In genomic region chr2:27069961-27070618, GRCh38 we compare ENCODE assay signal across 8 cellular contexts. TPM values are rescaled to one million over a fixed set of nuclear protein-coding genes. Genes with fewer than 3 reads are reported as not detected.
DNase-seq lines count a peak whose midpoint lies in the region; ATAC-seq and TF ChIP-seq lines count a peak whose summit lies in the region.

No MANE protein-coding gene starts in this region.

- intact Hi-C loops in esophagus squamous epithelium (cut with DNase I): no loop called here

- no peak for TF ChIP-seq POLR2A in esophagus squamous epithelium (IDR thresholded peaks at IDR 0.05)

- peak overlapping the region; percentile 27 for H2AFZ ChIP-seq in trophoblast cell (ENCODE audit: insufficient read depth, low read length, poor library complexity)

- peak overlapping the region; percentile 79 for H3K4me2 ChIP-seq in trophoblast cell (ENCODE audit: low read length)

- WGBS in esophagus squamous epithelium, 2 donors: 85 to 86% methylated on average over 8 of the region's 8 CpGs
- no CpG with 5 or more reads among the region's 8 CpGs for whole genome bisulfite sequencing in trophoblast cell (ENCODE audit: extremely low coverage, insufficient coverage, insufficient read length)

- peak overlapping the region; percentile 77 for H3K4me3 ChIP-seq in RWPE2 (ENCODE audit: severe bottlenecking)
- H3K4me3 ChIP-seq in esophagus squamous epithelium: peak overlapping the region; percentile 70 to 96 (median 82)
- no peak overlapping the region for H3K4me3 ChIP-seq in trophoblast cell (ENCODE audit: low read depth, low read length)

- H4K8ac ChIP-seq in trophoblast cell (ENCODE audit: low read depth, low read length): no peak overlapping the region

- DNase-seq in RWPE2 (ENCODE audit: low spot score): no peak
- DNase-seq in esophagus squamous epithelium (lab: John Stamatoyannopoulos, UW): no peak
- DNase-seq in trophoblast cell: no peak
- no peak for DNase-seq in NCI-H1417 treated with DMSO at 0.1 percent for 48 hours (lab: John Stamatoyannopoulos, UW)
- no peak for DNase-seq in GM19238 (ENCODE audit: insufficient read length, low spot score)
- DNase-seq in GM19240 (ENCODE audit: insufficient read length, low spot score): no peak

- H3K36me3 ChIP-seq in ES-I3 (ENCODE audit: insufficient read depth, low read length) (peaks cover 15% of the 10 kb centered on the region), RWPE2 (ENCODE audit: low read depth) (peaks cover 34% of the 10 kb centered on the region), esophagus squamous epithelium (peaks cover 0 to 52% (median 10%) of the 10 kb centered on the region in 3 donors), trophoblast cell (ENCODE audit: control insufficient read depth in 1 of 2, insufficient read depth in 2 of 2, low read length in 2 of 2) (peaks cover 28 to 39% of the 10 kb centered on the region in 2 experiments)

- H2BK120ac ChIP-seq in trophoblast cell (ENCODE audit: insufficient read depth, low read length, poor library complexity): no peak overlapping the region

- peak overlapping the region; percentile 49 for H3K27ac ChIP-seq in RWPE2 (ENCODE audit: poor library complexity, severe bottlenecking)
- H3K27ac ChIP-seq in esophagus squamous epithelium: peak overlapping the region; percentile 90 to 98 (median 94)
- no peak overlapping the region for H3K27ac ChIP-seq in trophoblast cell (ENCODE audit: low read depth, low read length)

- TF ChIP-seq CTCF in RWPE2 (IDR thresholded peaks at IDR 0.05; ENCODE audit: poor library complexity, severe bottlenecking) (no peak), esophagus squamous epithelium (IDR thresholded peaks at IDR 0.05) (no peak)

- no peak overlapping the region for H4K91ac ChIP-seq in trophoblast cell (ENCODE audit: low read depth, low read length)

- H3K4me1 ChIP-seq in ES-I3 (ENCODE audit: insufficient read depth, low read length) (peaks cover 7% of the 10 kb centered on the region), RWPE2 (ENCODE audit: insufficient read depth, poor library complexity, severe bottlenecking) (peaks cover 3% of the 10 kb centered on the region), esophagus squamous epithelium (peaks cover 16 to 67% (median 38%) of the 10 kb centered on the region in 3 donors), trophoblast cell (ENCODE audit: control insufficient read depth in 1 of 2, insufficient read depth in 2 of 2, low read length in 2 of 2) (peaks cover 6 to 18% of the 10 kb centered on the region in 2 experiments)

- no peaks in the 10 kb centered on the region for H3K27me3 ChIP-seq in RWPE2 (ENCODE audit: insufficient read depth, poor library complexity, severe bottlenecking)
- H3K27me3 ChIP-seq in esophagus squamous epithelium: no peaks in the 10 kb centered on the region
- H3K27me3 ChIP-seq in trophoblast cell (ENCODE audit: insufficient read depth, low read length): no peaks in the 10 kb centered on the region

- H3K23ac ChIP-seq in trophoblast cell (ENCODE audit: low read length): no peak overlapping the region

- peak overlapping the region; percentile 92; the same call in 1 of the 2 replicates for H3K9ac ChIP-seq in ES-I3 (ENCODE audit: low read depth, low read length)
- H3K9ac ChIP-seq in trophoblast cell (ENCODE audit: low read length): no peak overlapping the region

- H2BK5ac ChIP-seq in trophoblast cell (ENCODE audit: low read depth, low read length, poor library complexity): no peak overlapping the region

- H2AK5ac ChIP-seq in trophoblast cell (ENCODE audit: low read length): no peak overlapping the region

- H3K79me2 ChIP-seq in trophoblast cell (ENCODE audit: control insufficient read depth, insufficient read depth, low read length, poor library complexity): peaks cover 21% of the 10 kb centered on the region

- H3K4ac ChIP-seq in trophoblast cell (ENCODE audit: low read depth, low read length): peak overlapping the region; percentile 92

- H3K18ac ChIP-seq in trophoblast cell (ENCODE audit: low read length): peak overlapping the region; percentile 63

- H2BK12ac ChIP-seq in trophoblast cell (ENCODE audit: low read length): no peak overlapping the region

- H3K14ac ChIP-seq in trophoblast cell (ENCODE audit: low read length): peak overlapping the region; percentile 81

- peaks cover 19% of the 10 kb centered on the region for H3K79me1 ChIP-seq in trophoblast cell (ENCODE audit: low read length)

- ATAC-seq in RWPE2 (ENCODE audit: low read depth) (no peak), HG02885 (IDR thresholded peaks at IDR 0.05; ENCODE audit: poor library complexity, unreplicated experiment) (no peak)

- H3K9me3 ChIP-seq in ES-I3 (ENCODE audit: control insufficient read depth, insufficient read depth, low read length) (no peaks in the 10 kb centered on the region), RWPE2 (ENCODE audit: severe bottlenecking) (no peaks in the 10 kb centered on the region), esophagus squamous epithelium (no peaks in the 10 kb centered on the region), trophoblast cell (ENCODE audit: insufficient read depth, low read depth, low read length) (no peaks in the 10 kb centered on the region)

- H4K12ac ChIP-seq in trophoblast cell (ENCODE audit: low read depth, low read length): peak overlapping the region; percentile 49

RNA-seq across cellular contexts. Expression of gene OST4, which starts 1.4 kb away (rescaled TPM):
- total RNA-seq in esophagus squamous epithelium: 100 to 1,000 TPM; 149 to 242 (median 193) TPM
- 1,181 and 1,209 TPM in 2 replicates for polyA plus RNA-seq in trophoblast cell (2013)

RNA-seq across cellular contexts. Expression of gene EMILIN1, which starts 8.3 kb away (rescaled TPM):
- 10 to 100 TPM in 2 of 4 donors, 1 to 10 TPM in 2; 6.2 to 27.8 (median 9.9) TPM for total RNA-seq in esophagus squamous epithelium
- 0.78 and 0.92 TPM in 2 replicates for polyA plus RNA-seq in trophoblast cell (2013)

RNA-seq across cellular contexts. Expression of gene KHK, which starts 16.5 kb away (rescaled TPM):
- 1 to 10 TPM; 1.3 to 1.9 (median 1.4) TPM for total RNA-seq in esophagus squamous epithelium
- 19.7 and 22.3 TPM in 2 replicates for polyA plus RNA-seq in trophoblast cell (2013)

RNA-seq across cellular contexts. Expression of gene AGBL5, which starts 18.6 kb away (rescaled TPM):
- 10 to 100 TPM in 2 of 4 donors, 1 to 10 TPM in 2; 4.7 to 12.4 (median 9.6) TPM for total RNA-seq in esophagus squamous epithelium
- polyA plus RNA-seq in trophoblast cell (2013): 24.8 and 25.8 TPM in 2 replicates

RNA-seq across cellular contexts. Expression of gene TMEM214, which starts 37.3 kb away (rescaled TPM):
- 10 to 100 TPM; 15.7 to 34.5 (median 32.1) TPM for total RNA-seq in esophagus squamous epithelium
- polyA plus RNA-seq in trophoblast cell (2013): 108 and 120 TPM in 2 replicates
